ENCODE assay signal across 8 cellular contexts in the genomic region with DNA sequence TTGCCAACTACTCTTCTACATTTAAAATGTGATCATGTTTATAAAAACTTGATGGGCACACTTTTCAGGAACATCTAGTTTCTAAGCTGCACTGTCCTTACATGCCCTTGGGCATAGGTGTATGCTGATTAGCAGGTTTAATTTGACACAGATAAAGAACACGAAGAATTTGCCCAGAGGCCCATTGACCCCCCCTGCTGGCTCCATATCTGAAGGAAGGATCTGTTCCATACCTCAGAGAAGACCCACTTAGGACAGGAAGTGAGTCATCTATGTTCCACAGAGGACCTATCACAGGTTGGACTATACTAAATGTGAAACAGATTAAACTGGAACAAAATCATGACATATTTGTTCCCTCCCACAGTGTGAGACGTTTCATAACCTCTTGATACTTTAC.
DNase-seq lines count a peak whose midpoint lies in the region; ATAC-seq and TF ChIP-seq lines count a peak whose summit lies in the region.

No MANE protein-coding gene starts in this region.

- peak; percentile 59 for DNase-seq in AG10803 (ENCODE audit: low read depth)
- peak; percentile 45 for DNase-seq in HS-5 (ENCODE audit: low read depth)
- peak; percentile 37 for DNase-seq in activated CD4-positive, CD25-positive, alpha-beta regulatory T cell treated with anti-CD3 and anti-CD28 coated beads, Interleukin-2, amount 50 U/mL, for 72 hours
- peak; percentile 5 to 53 for DNase-seq in dermis microvascular lymphatic vessel endothelial cell (ENCODE audit: low read depth in 2 of 2)
- peak; percentile 24 to 46 for DNase-seq in stimulated activated CD4-positive, alpha-beta T cell treated with anti-CD3 and anti-CD28 coated beads, Interleukin-1b, Interleukin-23, amount 100 ng/mL, for 4 hours (ENCODE audit: low read depth in 2 of 2)
- DNase-seq in DMS79 (lab: John Stamatoyannopoulos, UW), result no peak
- DNase-seq in NCI-H524 (lab: John Stamatoyannopoulos, UW), result no peak

- H3K4me3 ChIP-seq in AG10803 (ENCODE audit: low read length), result no peak overlapping the region

- TF ChIP-seq CTCF in AG10803 (conservative IDR thresholded peaks at IDR 0.05; ENCODE audit: low read length), result no peak

- no peak for ATAC-seq in GM18511 (IDR thresholded peaks at IDR 0.05; ENCODE audit: unreplicated experiment)

Comparison
In these comparisons a context has a peak if more than half of its experiments do, and no peak if none do; other contexts are left out.
1. DNase-seq: peak in AG10803 (single experiment), HS-5 (single experiment), activated CD4-positive, CD25-positive, alpha-beta regulatory T cell treated with anti-CD3 and anti-CD28 coated beads, Interleukin-2, amount 50 U/mL, for 72 hours (single experiment), dermis microvascular lymphatic vessel endothelial cell (2 of 2) and stimulated activated CD4-positive, alpha-beta T cell treated with anti-CD3 and anti-CD28 coated beads, Interleukin-1b, Interleukin-23, amount 100 ng/mL, for 4 hours (2 of 2); none in DMS79 (single experiment) and NCI-H524 (0 of 2).